Comparison of ENCODE assay signal across 22 cellular contexts in the genomic region with DNA sequence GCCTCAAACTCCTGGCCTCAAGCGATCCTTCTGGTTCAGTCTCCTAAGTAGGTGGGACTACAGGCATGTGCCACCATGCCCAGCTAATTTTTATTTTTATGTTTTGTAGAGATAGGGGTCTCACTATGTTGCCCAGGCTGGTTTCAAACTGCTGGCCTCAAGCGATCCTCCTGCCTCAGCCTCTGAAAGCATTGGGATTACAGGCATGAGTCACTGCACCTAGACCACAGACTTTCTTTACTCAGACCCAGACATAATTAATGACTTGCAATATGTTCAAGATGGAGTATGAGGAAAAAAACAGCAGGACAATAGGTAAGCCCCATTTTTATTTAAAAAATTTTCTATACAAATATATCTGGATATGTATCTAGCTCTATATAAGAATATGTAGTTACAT. TPM values are rescaled to one million over a fixed set of nuclear protein-coding genes. Genes with fewer than 3 reads are reported as not detected.
DNase-seq lines count a peak whose midpoint lies in the region; ATAC-seq and TF ChIP-seq lines count a peak whose summit lies in the region.
"Had no signal": no experiment of that assay in that cellular context is flagged by ENCODE, and none has a peak within 500 bp of the region (broad histone marks: within the 10 kb centered on the region; RNA-seq: fewer than 3 reads in every experiment).

No MANE protein-coding gene starts in this region.

- no peak overlapping the region for H3K14ac ChIP-seq in trophoblast cell (ENCODE audit: low read length)

- TF ChIP-seq CTCF in PC-3 (conservative IDR thresholded peaks at IDR 0.05; ENCODE audit: low read depth, low read length) = no peak
- TF ChIP-seq CTCF in foreskin keratinocyte (conservative IDR thresholded peaks at IDR 0.05) = no peak

- H3F3A ChIP-seq in PC-3 (ENCODE audit: low read length, unreplicated experiment) = no peaks in the 10 kb centered on the region

- H3K4ac ChIP-seq in trophoblast cell (ENCODE audit: low read depth, low read length) = peak overlapping the region; percentile 38

- no peak overlapping the region for H2BK12ac ChIP-seq in trophoblast cell (ENCODE audit: low read length)

- H3K27ac Mint-ChIP-seq in stimulated activated memory B cell treated with anti-CD40 and anti-IgM and Interleukin-4, amounts not matched to agents 10 μg/mL and 1 μg/mL and 100 μg/mL, for 72 hours = no peak overlapping the region

- H3K4me1 ChIP-seq in PC-3 (ENCODE audit: insufficient read depth, low read length) (peaks cover 17% of the 10 kb centered on the region), foreskin keratinocyte (no peaks in the 10 kb centered on the region), trophoblast cell (ENCODE audit: control insufficient read depth in 1 of 2, insufficient read depth in 2 of 2, low read length in 2 of 2) (peaks cover 32 to 38% of the 10 kb centered on the region in 2 experiments)

- no peak overlapping the region for H2BK120ac ChIP-seq in trophoblast cell (ENCODE audit: insufficient read depth, low read length, poor library complexity)

- no CpG with 5 or more reads among the region's 2 CpGs for WGBS in trophoblast cell (ENCODE audit: extremely low coverage, insufficient coverage, insufficient read length)

- H3K4me3 ChIP-seq in PC-3 (ENCODE audit: low read length) (no peak overlapping the region), trophoblast cell (ENCODE audit: low read depth, low read length) (no peak overlapping the region)
- H3K4me3 ChIP-seq: SK-N-MC had no signal

- H3K9me3 ChIP-seq in PC-3 (ENCODE audit: low read length) (no peaks in the 10 kb centered on the region), trophoblast cell (ENCODE audit: insufficient read depth, low read depth, low read length) (peaks cover 2% of the 10 kb centered on the region)

- no peaks in the 10 kb centered on the region for H3K9me3 Mint-ChIP-seq in stimulated activated memory B cell treated with anti-CD40 and anti-IgM and Interleukin-4, amounts not matched to agents 10 μg/mL and 1 μg/mL and 100 μg/mL, for 72 hours

- H3K79me2 ChIP-seq in PC-3 (ENCODE audit: low read length) (no peaks in the 10 kb centered on the region), trophoblast cell (ENCODE audit: control insufficient read depth, insufficient read depth, low read length, poor library complexity) (peaks cover 8% of the 10 kb centered on the region)

- no peak overlapping the region for H4K8ac ChIP-seq in trophoblast cell (ENCODE audit: low read depth, low read length)

- H3K27ac ChIP-seq in PC-3 (ENCODE audit: low read length) (no peak overlapping the region), foreskin keratinocyte (no peak overlapping the region), trophoblast cell (ENCODE audit: low read depth, low read length) (no peak overlapping the region)
- H3K27ac ChIP-seq: SK-N-MC had no signal

- BruUV-seq in PC-3 (replicated peaks; lab: Mats Ljungman, UMichigan) = no TSS peak

- H4K91ac ChIP-seq in trophoblast cell (ENCODE audit: low read depth, low read length) = no peak overlapping the region

- POLR2A ChIA-PET in PC-3 (lab: Charles Lee; ENCODE audit: unreplicated experiment) = no interaction called here

- H3K36me3 ChIP-seq in PC-3 (ENCODE audit: low read depth, low read length) = no peaks in the 10 kb centered on the region
- H3K36me3 ChIP-seq in trophoblast cell (ENCODE audit: control insufficient read depth in 1 of 2, insufficient read depth in 2 of 2, low read length in 2 of 2) = peaks cover 7 to 8% of the 10 kb centered on the region in 2 experiments

- no peaks in the 10 kb centered on the region for H3K4me1 Mint-ChIP-seq in stimulated activated memory B cell treated with anti-CD40 and anti-IgM and Interleukin-4, amounts not matched to agents 10 μg/mL and 1 μg/mL and 100 μg/mL, for 72 hours

- H3K4me3 Mint-ChIP-seq in stimulated activated memory B cell treated with anti-CD40 and anti-IgM and Interleukin-4, amounts not matched to agents 10 μg/mL and 1 μg/mL and 100 μg/mL, for 72 hours = no peak overlapping the region

- no peak overlapping the region for H2BK5ac ChIP-seq in trophoblast cell (ENCODE audit: low read depth, low read length, poor library complexity)

- peak; percentile 43 for DNase-seq in Daoy (ENCODE audit: low read depth)
- DNase-seq in PC-3 = peak; percentile 18
- DNase-seq in foreskin keratinocyte = no peak
- DNase-seq in trophoblast cell = peak in 1 of 2 donors; percentile 13
- DNase-seq in NCI-H128 (lab: John Stamatoyannopoulos, UW; ENCODE audit: unreplicated experiment) = no peak
- DNase-seq in pons (ENCODE audit: low spot score) = no peak
- DNase-seq in posterior cingulate gyrus = no peak
- DNase-seq: 8988T, Calu3, DMS79 treated with DMSO at 0.1 percent for 48 hours, KG1, MM.1S, NCI-H1417 treated with DMSO at 0.1 percent for 48 hours, NCI-H1694 treated with DMSO at 0.1 percent for 48 hours, NCI-H2081, NCI-H2227 treated with DMSO at 0.1 percent for 48 hours, NCI-H526 treated with DMSO at 0.1 percent for 48 hours, SIG-M5 had no signal

- H3K36me3 Mint-ChIP-seq in stimulated activated memory B cell treated with anti-CD40 and anti-IgM and Interleukin-4, amounts not matched to agents 10 μg/mL and 1 μg/mL and 100 μg/mL, for 72 hours = no peaks in the 10 kb centered on the region

- H3K27me3 ChIP-seq in PC-3 (ENCODE audit: low read length) (no peaks in the 10 kb centered on the region), foreskin keratinocyte (peaks cover 12% of the 10 kb centered on the region), trophoblast cell (ENCODE audit: insufficient read depth, low read length) (no peaks in the 10 kb centered on the region)

- peaks cover 5% of the 10 kb centered on the region for H3K79me1 ChIP-seq in trophoblast cell (ENCODE audit: low read length)

- no peak overlapping the region for H3K23ac ChIP-seq in trophoblast cell (ENCODE audit: low read length)

- ATAC-seq in PC-3 = no peak
- peak; percentile 33 for ATAC-seq in foreskin keratinocyte
- ATAC-seq in stimulated activated memory B cell treated with anti-CD40 and anti-IgM and Interleukin-4, amounts not matched to agents 10 μg/mL and 1 μg/mL and 100 μg/mL, for 72 hours = no peak
- ATAC-seq: Panc1 had no signal

- no peaks in the 10 kb centered on the region for H3K9me2 ChIP-seq in PC-3 (replicated peaks; ENCODE audit: low read length)

- no peak overlapping the region for H3K18ac ChIP-seq in trophoblast cell (ENCODE audit: low read length)

- no peak overlapping the region for H4K12ac ChIP-seq in trophoblast cell (ENCODE audit: low read depth, low read length)

- no peak overlapping the region for H3K4me2 ChIP-seq in PC-3 (ENCODE audit: low read length)
- no peak overlapping the region for H3K4me2 ChIP-seq in trophoblast cell (ENCODE audit: low read length)

- H3K27me3 Mint-ChIP-seq in stimulated activated memory B cell treated with anti-CD40 and anti-IgM and Interleukin-4, amounts not matched to agents 10 μg/mL and 1 μg/mL and 100 μg/mL, for 72 hours = no peaks in the 10 kb centered on the region

- no peaks in the 10 kb centered on the region for H4K20me1 ChIP-seq in PC-3 (ENCODE audit: low read length)

- intact Hi-C loops in PC-3 (cut with micrococcal nuclease) = no loop called here
- intact Hi-C loops in posterior cingulate gyrus (cut with DNase I) = no loop called here

- H2AFZ ChIP-seq in PC-3 (ENCODE audit: low read length) = no peak overlapping the region
- H2AFZ ChIP-seq in trophoblast cell (ENCODE audit: insufficient read depth, low read length, poor library complexity) = no peak overlapping the region

- no peak overlapping the region for H3K9ac ChIP-seq in PC-3 (ENCODE audit: low read length)
- no peak overlapping the region for H3K9ac ChIP-seq in trophoblast cell (ENCODE audit: low read length)

- CTCF ChIA-PET in PC-3 (lab: Charles Lee) = no interaction called here

- H2AK5ac ChIP-seq in trophoblast cell (ENCODE audit: low read length) = no peak overlapping the region

RNA-seq across cellular contexts. Expression of gene KANK4, which starts 13.2 kb away (rescaled TPM):
- total RNA-seq in Daoy (2014; rRNA removed; shearing (Covaris generic)) = 0.03 TPM in 1 of 2 replicates, not detected in the other
- not detected in 2 replicates for total RNA-seq in PC-3 (2014; rRNA removed)
- under 0.01 and 0.20 TPM in 2 replicates for total RNA-seq in foreskin keratinocyte
- polyA plus RNA-seq in foreskin keratinocyte = 0.03 TPM in 1 of 2 replicates, not detected in the other
- 41.0 and 46.4 TPM in 2 replicates for polyA plus RNA-seq in trophoblast cell (2013)
- total RNA-seq: Calu3, H4 had no signal

Comparison
In these comparisons a context has a peak if more than half of its experiments do, and no peak if none do; other contexts are left out.
1. DNase-seq: peak in Daoy (single experiment) and PC-3 (single experiment); none in foreskin keratinocyte (0 of 2), NCI-H128 (single experiment), pons (single experiment) and posterior cingulate gyrus (0 of 10).